In genomic region chr12:11836964-11837286, GRCh38 we compare ENCODE assay signal across 1 cellular context.
TF ChIP-seq lines count a peak whose summit lies in the region.

No MANE protein-coding gene starts in this region.

TF ChIP-seq in K562, 482 proteins besides CTCF, POLR2A, EP300 and RAD21 (continued from another document and continues in another):
- TF ChIP-seq SFPQ (IDR thresholded peaks at IDR 0.05; ENCODE audit: low read depth, low read length) (no peak), CREB3L1 (IDR thresholded peaks at IDR 0.05; ENCODE audit: borderline replicate concordance, low read depth) (no peak), KDM1A (IDR thresholded peaks at IDR 0.05) (peak; percentile 21 to 42; a peak in 2 of 4 replicates), SMAD3 (CRISPR knock-in tag; conservative IDR thresholded peaks at IDR 0.05) (no peak), ZBED1 (IDR thresholded peaks at IDR 0.05) (no peak), C11orf30 (IDR thresholded peaks at IDR 0.05; ENCODE audit: low read depth) (peak; percentile 48), ZNF3 (CRISPR knock-in tag; IDR thresholded peaks at IDR 0.05) (no peak), CTBP1 (IDR thresholded peaks at IDR 0.05; ENCODE audit: borderline replicate concordance) (peak; percentile 69; the same call in 1 of the 2 replicates), ASH1L (IDR thresholded peaks at IDR 0.05; ENCODE audit: borderline replicate concordance, low read depth, partially characterized antibody) (no peak), DPF2 (IDR thresholded peaks at IDR 0.05) (no peak), ZNF589 (CRISPR knock-in tag; IDR thresholded peaks at IDR 0.05; ENCODE audit: low read depth) (no peak), XRCC3 (IDR thresholded peaks at IDR 0.05) (no peak), ZFPM2 (CRISPR knock-in tag; IDR thresholded peaks at IDR 0.05) (no peak), LCOR (CRISPR knock-in tag; IDR thresholded peaks at IDR 0.05) (no peak), ELF1 (tag; IDR thresholded peaks at IDR 0.05) (no peak), RFX1 (IDR thresholded peaks at IDR 0.05) (no peak), MAFK (IDR thresholded peaks at IDR 0.05; ENCODE audit: low read length) (peak; percentile 41; the same call in 1 of the 2 replicates), TFE3 (CRISPR knock-in tag; IDR thresholded peaks at IDR 0.05) (no peak), PTTG1 (tag; IDR thresholded peaks at IDR 0.05; ENCODE audit: low read depth) (no peak), ELF4 (CRISPR knock-in tag; IDR thresholded peaks at IDR 0.05) (no peak), KDM4B (IDR thresholded peaks at IDR 0.05; ENCODE audit: borderline replicate concordance in 2 of 2, low read depth in 1 of 2) (no peak), ETV1 (tag; conservative IDR thresholded peaks at IDR 0.05; ENCODE audit: low read depth) (no peak), TOE1 (IDR thresholded peaks at IDR 0.05; ENCODE audit: borderline replicate concordance) (no peak), TOE1 (CRISPR knock-in tag; IDR thresholded peaks at IDR 0.05; ENCODE audit: borderline replicate concordance, low read depth) (no peak), MLX (CRISPR knock-in tag; conservative IDR thresholded peaks at IDR 0.05) (no peak), ESRRA (IDR thresholded peaks at IDR 0.05; ENCODE audit: borderline replicate concordance, low read depth) (peak; percentile 97), RCOR1 (IDR thresholded peaks at IDR 0.05; ENCODE audit: borderline replicate concordance in 1 of 2, low read depth in 2 of 2, low read length in 2 of 2) (peak in 1 of 2 experiments; percentile 87; a peak in 2 of 4 replicates), STAT6 (CRISPR knock-in tag; IDR thresholded peaks at IDR 0.05) (no peak), SMARCA5 (IDR thresholded peaks at IDR 0.05) (no peak), HDAC1 (IDR thresholded peaks at IDR 0.05) (no peak), ZBTB34 (CRISPR knock-in tag; IDR thresholded peaks at IDR 0.05) (no peak), ARNT (IDR thresholded peaks at IDR 0.05) (no peak), TAL1 (IDR thresholded peaks at IDR 0.05) (no peak), SRF (CRISPR knock-in tag; IDR thresholded peaks at IDR 0.05) (peak in 1 of 2 experiments; percentile 25; a peak in 1 of 4 replicates), ZNF551 (CRISPR knock-in tag; IDR thresholded peaks at IDR 0.05) (no peak), FIP1L1 (IDR thresholded peaks at IDR 0.05; ENCODE audit: low read depth, low read length, poor library complexity, severe bottlenecking) (no peak), SIRT6 (IDR thresholded peaks at IDR 0.05; ENCODE audit: low read depth, low read length) (no peak), NCOR1 (IDR thresholded peaks at IDR 0.05) (no peak), TCF15 (CRISPR knock-in tag; IDR thresholded peaks at IDR 0.05) (no peak), FOXM1 (IDR thresholded peaks at IDR 0.05; ENCODE audit: low read depth) (no peak), FOXM1 (CRISPR knock-in tag; IDR thresholded peaks at IDR 0.05; ENCODE audit: low read depth) (no peak)
- TF ChIP-seq, protein P1, sequence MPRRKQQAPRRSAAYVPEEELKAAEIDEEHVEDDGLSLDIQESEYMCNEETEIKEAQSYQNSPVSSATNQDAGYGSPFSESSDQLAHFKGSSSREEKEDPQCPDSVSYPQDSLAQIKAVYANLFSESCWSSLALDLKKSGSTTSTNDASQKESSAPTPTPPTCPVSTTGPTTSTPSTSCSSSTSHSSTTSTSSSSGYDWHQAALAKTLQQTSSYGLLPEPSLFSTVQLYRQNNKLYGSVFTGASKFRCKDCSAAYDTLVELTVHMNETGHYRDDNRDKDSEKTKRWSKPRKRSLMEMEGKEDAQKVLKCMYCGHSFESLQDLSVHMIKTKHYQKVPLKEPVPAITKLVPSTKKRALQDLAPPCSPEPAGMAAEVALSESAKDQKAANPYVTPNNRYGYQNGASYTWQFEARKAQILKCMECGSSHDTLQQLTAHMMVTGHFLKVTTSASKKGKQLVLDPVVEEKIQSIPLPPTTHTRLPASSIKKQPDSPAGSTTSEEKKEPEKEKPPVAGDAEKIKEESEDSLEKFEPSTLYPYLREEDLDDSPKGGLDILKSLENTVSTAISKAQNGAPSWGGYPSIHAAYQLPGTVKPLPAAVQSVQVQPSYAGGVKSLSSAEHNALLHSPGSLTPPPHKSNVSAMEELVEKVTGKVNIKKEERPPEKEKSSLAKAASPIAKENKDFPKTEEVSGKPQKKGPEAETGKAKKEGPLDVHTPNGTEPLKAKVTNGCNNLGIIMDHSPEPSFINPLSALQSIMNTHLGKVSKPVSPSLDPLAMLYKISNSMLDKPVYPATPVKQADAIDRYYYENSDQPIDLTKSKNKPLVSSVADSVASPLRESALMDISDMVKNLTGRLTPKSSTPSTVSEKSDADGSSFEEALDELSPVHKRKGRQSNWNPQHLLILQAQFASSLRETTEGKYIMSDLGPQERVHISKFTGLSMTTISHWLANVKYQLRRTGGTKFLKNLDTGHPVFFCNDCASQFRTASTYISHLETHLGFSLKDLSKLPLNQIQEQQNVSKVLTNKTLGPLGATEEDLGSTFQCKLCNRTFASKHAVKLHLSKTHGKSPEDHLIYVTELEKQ (CRISPR knock-in tag; IDR thresholded peaks at IDR 0.05) = no peak
- TF ChIP-seq, protein P2, sequence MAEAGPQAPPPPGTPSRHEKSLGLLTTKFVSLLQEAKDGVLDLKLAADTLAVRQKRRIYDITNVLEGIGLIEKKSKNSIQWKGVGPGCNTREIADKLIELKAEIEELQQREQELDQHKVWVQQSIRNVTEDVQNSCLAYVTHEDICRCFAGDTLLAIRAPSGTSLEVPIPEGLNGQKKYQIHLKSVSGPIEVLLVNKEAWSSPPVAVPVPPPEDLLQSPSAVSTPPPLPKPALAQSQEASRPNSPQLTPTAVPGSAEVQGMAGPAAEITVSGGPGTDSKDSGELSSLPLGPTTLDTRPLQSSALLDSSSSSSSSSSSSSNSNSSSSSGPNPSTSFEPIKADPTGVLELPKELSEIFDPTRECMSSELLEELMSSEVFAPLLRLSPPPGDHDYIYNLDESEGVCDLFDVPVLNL (CRISPR knock-in tag; IDR thresholded peaks at IDR 0.05; ENCODE audit: low read depth) = no peak
- TF ChIP-seq, protein P3, sequence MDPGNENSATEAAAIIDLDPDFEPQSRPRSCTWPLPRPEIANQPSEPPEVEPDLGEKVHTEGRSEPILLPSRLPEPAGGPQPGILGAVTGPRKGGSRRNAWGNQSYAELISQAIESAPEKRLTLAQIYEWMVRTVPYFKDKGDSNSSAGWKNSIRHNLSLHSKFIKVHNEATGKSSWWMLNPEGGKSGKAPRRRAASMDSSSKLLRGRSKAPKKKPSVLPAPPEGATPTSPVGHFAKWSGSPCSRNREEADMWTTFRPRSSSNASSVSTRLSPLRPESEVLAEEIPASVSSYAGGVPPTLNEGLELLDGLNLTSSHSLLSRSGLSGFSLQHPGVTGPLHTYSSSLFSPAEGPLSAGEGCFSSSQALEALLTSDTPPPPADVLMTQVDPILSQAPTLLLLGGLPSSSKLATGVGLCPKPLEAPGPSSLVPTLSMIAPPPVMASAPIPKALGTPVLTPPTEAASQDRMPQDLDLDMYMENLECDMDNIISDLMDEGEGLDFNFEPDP (CRISPR knock-in tag; IDR thresholded peaks at IDR 0.05) = no peak
- TF ChIP-seq, protein P4, sequence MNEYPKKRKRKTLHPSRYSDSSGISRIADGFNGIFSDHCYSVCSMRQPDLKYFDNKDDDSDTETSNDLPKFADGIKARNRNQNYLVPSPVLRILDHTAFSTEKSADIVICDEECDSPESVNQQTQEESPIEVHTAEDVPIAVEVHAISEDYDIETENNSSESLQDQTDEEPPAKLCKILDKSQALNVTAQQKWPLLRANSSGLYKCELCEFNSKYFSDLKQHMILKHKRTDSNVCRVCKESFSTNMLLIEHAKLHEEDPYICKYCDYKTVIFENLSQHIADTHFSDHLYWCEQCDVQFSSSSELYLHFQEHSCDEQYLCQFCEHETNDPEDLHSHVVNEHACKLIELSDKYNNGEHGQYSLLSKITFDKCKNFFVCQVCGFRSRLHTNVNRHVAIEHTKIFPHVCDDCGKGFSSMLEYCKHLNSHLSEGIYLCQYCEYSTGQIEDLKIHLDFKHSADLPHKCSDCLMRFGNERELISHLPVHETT (CRISPR knock-in tag; conservative IDR thresholded peaks at IDR 0.05 in 1 of 2, IDR thresholded peaks at IDR 0.05 in 1 of 2) = no peak
